21 cellular contexts compared by ENCODE assay signal in genomic region chr12:74552201-74552600, GRCh38. TPM values are rescaled to one million over a fixed set of nuclear protein-coding genes. Genes with fewer than 3 reads are reported as not detected.
DNase-seq lines count a peak whose midpoint lies in the region; TF ChIP-seq lines count a peak whose summit lies in the region.
"Had no signal": no experiment of that assay in that cellular context is flagged by ENCODE, and none has a peak within 500 bp of the region (broad histone marks: within the 10 kb centered on the region; RNA-seq: fewer than 3 reads in every experiment).

No MANE protein-coding gene starts in this region.

- no peaks in the 10 kb centered on the region for H3K4me1 Mint-ChIP-seq in chondrocyte (ENCODE audit: low read depth)
- H3K4me1 Mint-ChIP-seq: activated CD8-positive, alpha-beta memory T cell treated with anti-CD3 and anti-CD28 coated beads, Interleukin-2, amount 10 ng/mL, durations not matched to agents 7 days and 5 days; activated T-helper 17 cell treated with anti-CD3 and anti-CD28 coated beads, Interleukin-2, amount 50 U/mL, for 72 hours had no signal

- no peak overlapping the region for H3K27ac ChIP-seq in KMS-11
- no peak overlapping the region for H3K27ac ChIP-seq in prostate gland
- H3K27ac ChIP-seq: heart right ventricle, spleen, upper lobe of left lung had no signal

- no peaks in the 10 kb centered on the region for H3K79me2 ChIP-seq in KMS-11 (ENCODE audit: insufficient read depth, low read depth)

- DNase-seq in NCI-H82 (lab: John Stamatoyannopoulos, UW): peak; percentile 7
- no peak for DNase-seq in NCI-H82 treated with DMSO at 0.1 percent for 48 hours (lab: John Stamatoyannopoulos, UW; ENCODE audit: unreplicated experiment)
- no peak for DNase-seq in chondrocyte (ENCODE audit: low spot score)
- DNase-seq in SIG-M5 treated with dmso at 0.1 percent for 504 hours (lab: John Stamatoyannopoulos, UW; ENCODE audit: unreplicated experiment): no peak
- no peak for DNase-seq in prostate gland (ENCODE audit: low spot score)
- no peak for DNase-seq in SIG-M5 (lab: John Stamatoyannopoulos, UW)
- no peak for DNase-seq in activated gamma-delta T cell (lab: John Stamatoyannopoulos, UW)
- DNase-seq: activated CD4-positive, alpha-beta T cell treated with anti-CD3 and anti-CD28 coated beads for 4 hours; activated CD8-positive, alpha-beta memory T cell treated with anti-CD3 and anti-CD28 coated beads, Interleukin-2, amount 10 ng/mL, durations not matched to agents 7 days and 5 days; COR-L47; cortex of kidney; heart right ventricle; immature natural killer cell; NCI-H1436; NCI-H524 treated with DMSO at 0.1 percent for 48 hours; SHP77; spleen; stimulated activated CD4-positive, alpha-beta T cell treated with anti-CD3 and anti-CD28 coated beads, Interleukin-4, amount 100 ng/mL, for 24 hours; upper lobe of left lung had no signal

- no peaks in the 10 kb centered on the region for H3K36me3 Mint-ChIP-seq in chondrocyte (ENCODE audit: low read depth)
- H3K36me3 Mint-ChIP-seq: activated CD8-positive, alpha-beta memory T cell treated with anti-CD3 and anti-CD28 coated beads, Interleukin-2, amount 10 ng/mL, durations not matched to agents 7 days and 5 days; immature natural killer cell had no signal

- no peaks in the 10 kb centered on the region for H3K9me3 Mint-ChIP-seq in chondrocyte (ENCODE audit: low read depth)
- H3K9me3 Mint-ChIP-seq: activated T-helper 17 cell treated with anti-CD3 and anti-CD28 coated beads, Interleukin-2, amount 50 U/mL, for 72 hours; immature natural killer cell had no signal

- no peaks in the 10 kb centered on the region for H3K27me3 Mint-ChIP-seq in chondrocyte (ENCODE audit: low read depth)
- H3K27me3 Mint-ChIP-seq: activated T-helper 17 cell treated with anti-CD3 and anti-CD28 coated beads, Interleukin-2, amount 50 U/mL, for 72 hours had no signal

- no peaks in the 10 kb centered on the region for H3K4me1 ChIP-seq in KMS-11 (ENCODE audit: low read depth, poor library complexity, severe bottlenecking)
- H3K4me1 ChIP-seq in prostate gland (replicated peaks): no peaks in the 10 kb centered on the region
- H3K4me1 ChIP-seq: heart right ventricle, spleen, upper lobe of left lung had no signal

- TF ChIP-seq CTCF in KMS-11 (conservative IDR thresholded peaks at IDR 0.05; ENCODE audit: low read depth, low read length) (0 out of 2 replicates have a peak, but pooled peaks have one; percentile 17), chondrocyte (IDR thresholded peaks at IDR 0.05) (peak; percentile 11), prostate gland (IDR thresholded peaks at IDR 0.05) (no peak)

- no peaks in the 10 kb centered on the region for H3K9me3 ChIP-seq in prostate gland
- H3K9me3 ChIP-seq: heart right ventricle, spleen, upper lobe of left lung had no signal

- H3K27me3 ChIP-seq in KMS-11 (ENCODE audit: insufficient read depth, low read depth) (no peaks in the 10 kb centered on the region), prostate gland (replicated peaks; ENCODE audit: insufficient read depth) (no peaks in the 10 kb centered on the region)
- H3K27me3 ChIP-seq: heart right ventricle, spleen, upper lobe of left lung had no signal

- no peak overlapping the region for H3K27ac Mint-ChIP-seq in chondrocyte (ENCODE audit: unreplicated experiment)
- H3K27ac Mint-ChIP-seq: activated CD8-positive, alpha-beta memory T cell treated with anti-CD3 and anti-CD28 coated beads, Interleukin-2, amount 10 ng/mL, durations not matched to agents 7 days and 5 days; activated T-helper 17 cell treated with anti-CD3 and anti-CD28 coated beads, Interleukin-2, amount 50 U/mL, for 72 hours; immature natural killer cell had no signal

- 95% methylated on average over 2 of the region's 2 CpGs for WGBS in prostate gland

- no peak for TF ChIP-seq POLR2A in prostate gland (IDR thresholded peaks at IDR 0.05)

- no peak overlapping the region for H3K9ac ChIP-seq in KMS-11

- H3K4me3 Mint-ChIP-seq in chondrocyte (ENCODE audit: unreplicated experiment): no peak overlapping the region
- H3K4me3 Mint-ChIP-seq: activated CD8-positive, alpha-beta memory T cell treated with anti-CD3 and anti-CD28 coated beads, Interleukin-2, amount 10 ng/mL, durations not matched to agents 7 days and 5 days; activated T-helper 17 cell treated with anti-CD3 and anti-CD28 coated beads, Interleukin-2, amount 50 U/mL, for 72 hours; immature natural killer cell had no signal

- H3K36me3 ChIP-seq in KMS-11 (ENCODE audit: insufficient read depth) (no peaks in the 10 kb centered on the region), prostate gland (no peaks in the 10 kb centered on the region)
- H3K36me3 ChIP-seq: upper lobe of left lung had no signal

- no peak overlapping the region for H2AFZ ChIP-seq in KMS-11 (ENCODE audit: low read depth)

- H4K20me1 ChIP-seq in KMS-11 (ENCODE audit: insufficient read depth): no peaks in the 10 kb centered on the region

- H3K4me3 ChIP-seq in KMS-11 (IDR thresholded peaks at IDR 0.05; ENCODE audit: insufficient read depth, low read depth, low read length) (no peak overlapping the region), prostate gland (no peak overlapping the region)
- H3K4me3 ChIP-seq: heart right ventricle, spleen, upper lobe of left lung had no signal

- intact Hi-C loops in prostate gland (cut with DNase I): no loop called here

- no peak overlapping the region for H3K4me2 ChIP-seq in KMS-11

RNA-seq across cellular contexts. Expression of gene ATXN7L3B, which starts 14.6 kb away (rescaled TPM):
- total RNA-seq in chondrocyte: 24.3 to 25.8 TPM (median 25.1 TPM) in 3 replicates
- 10 to 100 TPM; 28.2 to 37.3 TPM for total RNA-seq in prostate gland

Comparison
In these comparisons a context has a peak if more than half of its experiments do, and no peak if none do; other contexts are left out.
1. CTCF ChIP-seq: peak in KMS-11 (single experiment) and chondrocyte (single experiment); none in prostate gland (0 of 4).